ENCODE assay signal across 15 cellular contexts in genomic region chrX:72349190-72349589, GRCh38. TPM values are rescaled to one million over a fixed set of nuclear protein-coding genes. Genes with fewer than 3 reads are reported as not detected.
DNase-seq lines count a peak whose midpoint lies in the region; ATAC-seq, FAIRE-seq and TF ChIP-seq lines count a peak whose summit lies in the region.
"Had no signal": no experiment of that assay in that cellular context is flagged by ENCODE, and none has a peak within 500 bp of the region (broad histone marks: within the 10 kb centered on the region; RNA-seq: fewer than 3 reads in every experiment).

No MANE protein-coding gene starts in this region.

- peaks cover 19% of the 10 kb centered on the region for H3K4me1 Mint-ChIP-seq in activated CD4-positive, alpha-beta T cell treated with anti-CD3 and anti-CD28 coated beads for 36 hours
- H3K4me1 Mint-ChIP-seq in astrocyte (ENCODE audit: low read depth, unreplicated experiment) = peaks cover 12% of the 10 kb centered on the region

- no peaks in the 10 kb centered on the region for H3K9me3 Mint-ChIP-seq in activated CD4-positive, alpha-beta T cell treated with anti-CD3 and anti-CD28 coated beads for 36 hours (ENCODE audit: low read depth)
- peaks cover 1% of the 10 kb centered on the region for H3K9me3 Mint-ChIP-seq in astrocyte (ENCODE audit: unreplicated experiment)

- CTCF ChIA-PET in activated CD4-positive, alpha-beta T cell treated with anti-CD3 and anti-CD28 coated beads for 36 hours (lab: Charles Lee) = interaction anchor here (1.4 kb wide), 1 partner anchor 20 kb away, joined by 3 read pairs; no protein-coding TSS in a partner anchor

- H3K4me3 ChIP-seq in astrocyte (ENCODE audit: insufficient read depth, low read depth, low read length) = no peak overlapping the region
- no peak overlapping the region for H3K4me3 ChIP-seq in gastrocnemius medialis

- no peak for TF ChIP-seq POLR2A in gastrocnemius medialis (IDR thresholded peaks at IDR 0.05)

- H3K4me1 ChIP-seq in astrocyte (ENCODE audit: insufficient read depth, low read length) (no peaks in the 10 kb centered on the region), gastrocnemius medialis (no peaks in the 10 kb centered on the region)
- H3K4me1 ChIP-seq: parathyroid adenoma had no signal

- intact Hi-C loops in activated CD4-positive, alpha-beta T cell treated with anti-CD3 and anti-CD28 coated beads for 36 hours (cut with DNase I, micrococcal nuclease) = loop anchor here in 1 of 2 experiments (5.0 kb wide), 1 partner anchor 273 kb away; no protein-coding TSS in a partner anchor
- intact Hi-C loops in gastrocnemius medialis (cut with DNase I; ENCODE audit: low total_unique reads) = no loop called here

- in situ Hi-C loops in gastrocnemius medialis (cut with MboI; ENCODE audit: low sequenced_read_pairs in 4 of 4) = loop anchor here in 1 of 4 donors (25.0 kb wide), 1 partner anchor 88 kb away; no protein-coding TSS in a partner anchor

- DNase-seq in activated CD4-positive, alpha-beta T cell treated with anti-CD3 and anti-CD28 coated beads for 36 hours = peak; percentile 54
- no peak for DNase-seq in activated CD4-positive, alpha-beta T cell treated with anti-CD3 and anti-CD28 coated beads, Interleukin-2, amount 50 U/mL, for 4 hours
- peak; percentile 19 for DNase-seq in GM20000 (ENCODE audit: low spot score)
- DNase-seq in astrocyte (ENCODE audit: low read depth) = no peak
- no peak for DNase-seq in gastrocnemius medialis
- no peak for DNase-seq in anterior cingulate cortex (lab: John Stamatoyannopoulos, UW)
- DNase-seq: kidney, SW 1271 had no signal

- no peak overlapping the region for H3K4me3 Mint-ChIP-seq in activated CD4-positive, alpha-beta T cell treated with anti-CD3 and anti-CD28 coated beads for 36 hours
- no peak overlapping the region for H3K4me3 Mint-ChIP-seq in astrocyte (ENCODE audit: unreplicated experiment)
- H3K4me3 Mint-ChIP-seq: activated naive CD8-positive, alpha-beta T cell had no signal

- peak; percentile 89 for FAIRE-seq in astrocyte (lab: Jason Lieb, UNC)
- FAIRE-seq: A204.1, kidney had no signal

- H2AFZ ChIP-seq in astrocyte (ENCODE audit: low read depth, low read length) = no peak overlapping the region
- H2AFZ ChIP-seq: parathyroid adenoma had no signal

- TF ChIP-seq CTCF in GM20000 (IDR thresholded peaks at IDR 0.05; ENCODE audit: extremely low read depth, missing control alignments) = no peak
- TF ChIP-seq CTCF in astrocyte (IDR thresholded peaks at IDR 0.05; ENCODE audit: insufficient read depth, low read depth, low read length) = no peak
- TF ChIP-seq CTCF in gastrocnemius medialis (IDR thresholded peaks at IDR 0.05 in 4 of 5, conservative IDR thresholded peaks at IDR 0.05 in 1 of 5) = no peak

- ATAC-seq in activated CD4-positive, alpha-beta T cell treated with anti-CD3 and anti-CD28 coated beads for 36 hours = peak; percentile 85
- ATAC-seq in HG03095 (IDR thresholded peaks at IDR 0.05; ENCODE audit: unreplicated experiment) (peak; percentile 95), HG02840 (IDR thresholded peaks at IDR 0.05; ENCODE audit: low FRiP score, unreplicated experiment) (no peak), gastrocnemius medialis (no peak)

- H3K9ac ChIP-seq in astrocyte (ENCODE audit: low read length) = no peak overlapping the region
- H3K9ac ChIP-seq: parathyroid adenoma had no signal

- peaks cover 9% of the 10 kb centered on the region for H3K36me3 Mint-ChIP-seq in activated CD4-positive, alpha-beta T cell treated with anti-CD3 and anti-CD28 coated beads for 36 hours (ENCODE audit: low read depth)
- H3K36me3 Mint-ChIP-seq in astrocyte (ENCODE audit: low read depth, unreplicated experiment) = no peaks in the 10 kb centered on the region

- H3K27ac ChIP-seq in astrocyte (ENCODE audit: low read depth, low read length) (no peak overlapping the region), gastrocnemius medialis (no peak overlapping the region)
- H3K27ac ChIP-seq: epithelial cell of prostate, parathyroid adenoma had no signal

- H3K9me3 ChIP-seq in astrocyte (ENCODE audit: insufficient read depth, low read depth, low read length) (no peaks in the 10 kb centered on the region), gastrocnemius medialis (no peaks in the 10 kb centered on the region)

- POLR2A ChIA-PET in activated CD4-positive, alpha-beta T cell treated with anti-CD3 and anti-CD28 coated beads for 36 hours (lab: Charles Lee) = no interaction called here

- H3K27me3 ChIP-seq in astrocyte (ENCODE audit: insufficient read depth, low read length) (no peaks in the 10 kb centered on the region), gastrocnemius medialis (no peaks in the 10 kb centered on the region)

- peak overlapping the region; percentile 76 for H3K27ac Mint-ChIP-seq in activated CD4-positive, alpha-beta T cell treated with anti-CD3 and anti-CD28 coated beads for 36 hours
- no peak overlapping the region for H3K27ac Mint-ChIP-seq in astrocyte (ENCODE audit: unreplicated experiment)
- H3K27ac Mint-ChIP-seq: activated naive CD8-positive, alpha-beta T cell had no signal

- H4K20me1 ChIP-seq in astrocyte (ENCODE audit: insufficient read depth, low read length) = no peaks in the 10 kb centered on the region

- no peaks in the 10 kb centered on the region for H3K27me3 Mint-ChIP-seq in activated CD4-positive, alpha-beta T cell treated with anti-CD3 and anti-CD28 coated beads for 36 hours
- H3K27me3 Mint-ChIP-seq in astrocyte (ENCODE audit: low read depth, unreplicated experiment) = no peaks in the 10 kb centered on the region
- H3K27me3 Mint-ChIP-seq: activated naive CD8-positive, alpha-beta T cell had no signal

- H3K79me2 ChIP-seq in astrocyte (ENCODE audit: insufficient read depth, low read length) = no peaks in the 10 kb centered on the region
- H3K79me2 ChIP-seq: parathyroid adenoma had no signal

- no peaks in the 10 kb centered on the region for H3K36me3 ChIP-seq in astrocyte (ENCODE audit: insufficient read depth, low read length)
- no peaks in the 10 kb centered on the region for H3K36me3 ChIP-seq in gastrocnemius medialis

- H3K4me2 ChIP-seq in astrocyte (ENCODE audit: low read length) = no peak overlapping the region

RNA-seq across cellular contexts. Expression of gene CITED1, which starts 43.5 kb away (rescaled TPM):
- under 1 TPM in 1 of 2 experiments, not detected in 1; 0.25 TPM for total RNA-seq in activated CD4-positive, alpha-beta T cell treated with anti-CD3 and anti-CD28 coated beads for 36 hours
- 0.75 TPM in 1 of 2 replicates, not detected in the other for total RNA-seq in astrocyte
- total RNA-seq in gastrocnemius medialis = not detected
- total RNA-seq: HT1080 had no signal

Comparison
In these comparisons a context has a peak if more than half of its experiments do, and no peak if none do; other contexts are left out.
1. DNase-seq: peak in activated CD4-positive, alpha-beta T cell treated with anti-CD3 and anti-CD28 coated beads for 36 hours (single experiment) and GM20000 (single experiment); none in activated CD4-positive, alpha-beta T cell treated with anti-CD3 and anti-CD28 coated beads, Interleukin-2, amount 50 U/mL, for 4 hours (0 of 2), astrocyte (single experiment), gastrocnemius medialis (0 of 2) and anterior cingulate cortex (0 of 58).
2. ATAC-seq: peak in activated CD4-positive, alpha-beta T cell treated with anti-CD3 and anti-CD28 coated beads for 36 hours (single experiment) and HG03095 (single experiment); none in HG02840 (single experiment) and gastrocnemius medialis (0 of 2).